ENCODE assay signal across 8 cellular contexts in the genomic region with DNA sequence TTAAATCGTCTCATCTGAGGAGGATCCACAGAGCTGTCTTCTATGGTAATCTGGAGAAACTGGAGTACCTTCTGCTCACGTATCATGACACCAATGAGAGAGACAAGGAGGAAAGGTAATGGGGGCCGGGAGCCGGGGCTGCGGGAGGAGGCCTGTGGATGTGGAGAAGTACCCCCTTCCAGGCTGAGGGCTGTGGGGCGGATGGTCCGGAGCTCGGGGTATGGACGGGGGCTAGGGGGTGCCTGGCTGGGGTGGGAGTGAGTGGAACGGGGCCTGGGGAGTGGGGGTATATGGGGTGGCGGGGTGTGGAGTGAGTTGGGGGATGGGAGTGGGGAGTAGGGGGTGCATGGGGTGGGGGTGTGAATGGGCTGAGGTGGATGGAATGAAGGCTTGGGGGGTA.
DNase-seq lines count a peak whose midpoint lies in the region; ATAC-seq, FAIRE-seq and TF ChIP-seq lines count a peak whose summit lies in the region.
"Not testable (repeated sequence)": the region's sequence is repeated elsewhere in the genome, so short reads cannot be mapped to it uniquely, and the experiment has no call there.

No MANE protein-coding gene starts in this region.

- H3K23ac ChIP-seq in neuronal stem cell (ENCODE audit: low read depth, low read length, poor library complexity): not testable (repeated sequence)

- TF ChIP-seq CTCF in CD4-positive, alpha-beta T cell (IDR thresholded peaks at IDR 0.05); WTC11 (IDR thresholded peaks at IDR 0.05); endothelial cell (IDR thresholded peaks at IDR 0.05; ENCODE audit: unreplicated experiment); keratinocyte (optimal IDR thresholded peaks at IDR 0.05 in 1 of 3, IDR thresholded peaks at IDR 0.05 in 1 of 3, conservative IDR thresholded peaks at IDR 0.05 in 1 of 3; ENCODE audit: extremely low read depth in 1 of 3, insufficient read depth in 2 of 3, low read length in 3 of 3): not testable (repeated sequence)

- not testable (repeated sequence) for ATAC-seq in CD4-positive, alpha-beta T cell (ENCODE audit: poor library complexity); WTC11
- peak; percentile 84 for ATAC-seq in stimulated activated naive CD8-positive, alpha-beta T cell treated with anti-CD3 and anti-CD28 coated beads, Interleukin-15, amount 100 ng/mL, for 72 hours

- not testable (repeated sequence) for H2AK5ac ChIP-seq in neuronal stem cell (ENCODE audit: low read depth, low read length)

- H3K4me1 Mint-ChIP-seq in CD4-positive, alpha-beta T cell (ENCODE audit: low read depth): peaks cover 16% of the 10 kb centered on the region
- not testable (repeated sequence) for H3K4me1 Mint-ChIP-seq in WTC11; activated naive CD8-positive, alpha-beta T cell treated with anti-CD3 and anti-CD28 coated beads for 36 hours; endothelial cell (ENCODE audit: unreplicated experiment)
- H3K4me1 Mint-ChIP-seq in stimulated activated naive CD8-positive, alpha-beta T cell treated with anti-CD3 and anti-CD28 coated beads, Interleukin-15, amount 100 ng/mL, for 72 hours: peaks cover 15% of the 10 kb centered on the region

- POLR2A ChIA-PET in CD4-positive, alpha-beta T cell (lab: Charles Lee): interaction anchor here (1.2 to 2.0 kb wide), 2 partner anchors 12 to 14 kb away, joined by 7 to 11 read pairs; no protein-coding TSS in a partner anchor
- POLR2A ChIA-PET in WTC11 (lab: Charles Lee): not testable (repeated sequence)

- H3K4me1 ChIP-seq in HUES64 (ENCODE audit: insufficient read depth, low read length); keratinocyte (ENCODE audit: control insufficient read depth, extremely low read depth, insufficient read depth, low read length); neuronal stem cell (ENCODE audit: control insufficient read depth in 2 of 2, insufficient read depth in 1 of 2, low read depth in 1 of 2, low read length in 2 of 2): not testable (repeated sequence)

- peaks cover 16% of the 10 kb centered on the region for H3K27me3 ChIP-seq in CD4-positive, alpha-beta T cell (ENCODE audit: control insufficient read depth, insufficient read depth, low read length)
- H3K27me3 ChIP-seq in HUES64 (ENCODE audit: insufficient read depth, low read length): peaks cover 29% of the 10 kb centered on the region
- peaks cover 18% of the 10 kb centered on the region for H3K27me3 ChIP-seq in keratinocyte (ENCODE audit: control insufficient read depth, extremely low read depth, insufficient read depth, low read length)
- peaks cover 3 to 23% (median 14%) of the 10 kb centered on the region in 3 experiments for H3K27me3 ChIP-seq in neuronal stem cell (ENCODE audit: control insufficient read depth in 3 of 3, insufficient read depth in 3 of 3, low read depth in 1 of 3, low read length in 3 of 3)

- H3K27me3 Mint-ChIP-seq in CD4-positive, alpha-beta T cell: peaks cover 30% of the 10 kb centered on the region
- peaks cover 51% of the 10 kb centered on the region for H3K27me3 Mint-ChIP-seq in WTC11 (ENCODE audit: low read depth)
- H3K27me3 Mint-ChIP-seq in activated naive CD8-positive, alpha-beta T cell treated with anti-CD3 and anti-CD28 coated beads for 36 hours: peaks cover 35% of the 10 kb centered on the region
- H3K27me3 Mint-ChIP-seq in endothelial cell (ENCODE audit: unreplicated experiment): not testable (repeated sequence)
- H3K27me3 Mint-ChIP-seq in stimulated activated naive CD8-positive, alpha-beta T cell treated with anti-CD3 and anti-CD28 coated beads, Interleukin-15, amount 100 ng/mL, for 72 hours: peaks cover 25% of the 10 kb centered on the region

- not testable (repeated sequence) for H2BK5ac ChIP-seq in neuronal stem cell (ENCODE audit: low read length)

- not testable (repeated sequence) for H3K9me3 ChIP-seq in CD4-positive, alpha-beta T cell (ENCODE audit: control insufficient read depth, low read length); HUES64 (ENCODE audit: insufficient read depth, low read depth, low read length); keratinocyte (ENCODE audit: control insufficient read depth, low read depth, low read length); neuronal stem cell (replicated peaks in 1 of 2; ENCODE audit: control insufficient read depth in 2 of 2, insufficient read depth in 1 of 2, low read depth in 1 of 2, low read length in 2 of 2)

- not testable (repeated sequence) for H3K9ac ChIP-seq in HUES64 (ENCODE audit: low read depth, low read length); keratinocyte (ENCODE audit: control insufficient read depth, extremely low read depth, insufficient read depth, low read length); neuronal stem cell (ENCODE audit: low read depth, low read length, poor library complexity)

- WGBS in HUES64: 61% methylated on average over 10 of the region's 11 CpGs
- no CpG with 5 or more reads among the region's 11 CpGs for WGBS in neuronal stem cell (ENCODE audit: extremely low coverage in 2 of 2, insufficient read length in 2 of 2, insufficient replicate concordance in 1 of 2), 2 donors

- not testable (repeated sequence) for H2BK12ac ChIP-seq in neuronal stem cell (ENCODE audit: low read length)

- not testable (repeated sequence) for H4K91ac ChIP-seq in neuronal stem cell (ENCODE audit: low read depth, low read length, poor library complexity)

- H3K79me1 ChIP-seq in neuronal stem cell (ENCODE audit: low read depth, low read length): not testable (repeated sequence)

- not testable (repeated sequence) for H3K79me2 ChIP-seq in keratinocyte (ENCODE audit: control insufficient read depth, insufficient read depth, low read length)

- not testable (repeated sequence) for H2BK120ac ChIP-seq in neuronal stem cell (ENCODE audit: low read depth, low read length)

- not testable (repeated sequence) for H3K36me3 Mint-ChIP-seq in CD4-positive, alpha-beta T cell (ENCODE audit: low read depth); WTC11; activated naive CD8-positive, alpha-beta T cell treated with anti-CD3 and anti-CD28 coated beads for 36 hours; endothelial cell (ENCODE audit: low read depth, unreplicated experiment)

- H3K4me3 Mint-ChIP-seq in CD4-positive, alpha-beta T cell: peak overlapping the region; percentile 89
- H3K4me3 Mint-ChIP-seq in WTC11 (peak overlapping the region; percentile 76), endothelial cell (ENCODE audit: unreplicated experiment) (peak overlapping the region; percentile 90)
- H3K4me3 Mint-ChIP-seq in activated naive CD8-positive, alpha-beta T cell treated with anti-CD3 and anti-CD28 coated beads for 36 hours: peak overlapping the region; percentile 67
- H3K4me3 Mint-ChIP-seq in stimulated activated naive CD8-positive, alpha-beta T cell treated with anti-CD3 and anti-CD28 coated beads, Interleukin-15, amount 100 ng/mL, for 72 hours: peak overlapping the region; percentile 75 to 78

- not testable (repeated sequence) for H3K18ac ChIP-seq in neuronal stem cell (ENCODE audit: low read length)

- H4K20me1 ChIP-seq in keratinocyte (ENCODE audit: control insufficient read depth, extremely low read depth, insufficient read depth, low read length): not testable (repeated sequence)

- not testable (repeated sequence) for H4K8ac ChIP-seq in neuronal stem cell (ENCODE audit: low read depth, low read length)

- H3K14ac ChIP-seq in neuronal stem cell (ENCODE audit: low read length): not testable (repeated sequence)

- FAIRE-seq in keratinocyte (lab: Jason Lieb, UNC): not testable (repeated sequence)

- intact Hi-C loops in CD4-positive, alpha-beta T cell (cut with DNase I, micrococcal nuclease): not testable (repeated sequence)

- not testable (repeated sequence) for H3K4ac ChIP-seq in neuronal stem cell (ENCODE audit: low read length)

- H3K27ac ChIP-seq in CD4-positive, alpha-beta T cell (ENCODE audit: low read depth, low read length); HUES64 (ENCODE audit: low read depth, low read length); keratinocyte (ENCODE audit: control insufficient read depth, insufficient read depth, low read length); neuronal stem cell (replicated peaks; ENCODE audit: low read length): not testable (repeated sequence)

- H2BK15ac ChIP-seq in neuronal stem cell (ENCODE audit: low read length): not testable (repeated sequence)

- not testable (repeated sequence) for DNase-seq in CD4-positive, alpha-beta T cell; WTC11 (ENCODE audit: low spot score); activated naive CD8-positive, alpha-beta T cell treated with anti-CD3 and anti-CD28 coated beads for 36 hours; keratinocyte (ENCODE audit: low read depth, low spot score); neuronal stem cell (ENCODE audit: low spot score); stimulated activated naive CD8-positive, alpha-beta T cell treated with anti-CD3 and anti-CD28 coated beads, Interleukin-15, amount 100 ng/mL, for 72 hours
- DNase-seq in endothelial cell (ENCODE audit: low spot score): peak; percentile 8

- dilution Hi-C loops in keratinocyte (cut with MboI; ENCODE audit: extremely low pct_ligation_motif_present, low sequenced_read_pairs): not testable (repeated sequence)

- H2AFZ ChIP-seq in keratinocyte (ENCODE audit: control insufficient read depth, low read length) (peak overlapping the region; percentile 43), neuronal stem cell (ENCODE audit: low read length) (peak overlapping the region; percentile 98)

- CTCF ChIA-PET in CD4-positive, alpha-beta T cell (lab: Charles Lee): not testable (repeated sequence)
- CTCF ChIA-PET in WTC11 (lab: Charles Lee): interaction anchor here (1.4 kb wide), 1 partner anchor 66 kb away, joined by 5 read pairs; no protein-coding TSS in a partner anchor

- not testable (repeated sequence) for H3K36me3 ChIP-seq in HUES64 (ENCODE audit: insufficient read depth, low read length); keratinocyte (ENCODE audit: control insufficient read depth in 2 of 2, extremely low read depth in 1 of 2, insufficient read depth in 2 of 2, low read length in 2 of 2); neuronal stem cell (replicated peaks in 1 of 2; ENCODE audit: control insufficient read depth in 2 of 2, insufficient read depth in 2 of 2, low read length in 2 of 2)

- H3K4me2 ChIP-seq in keratinocyte (ENCODE audit: control insufficient read depth, extremely low read depth, insufficient read depth, low read depth, low read length): peak overlapping the region; percentile 60
- H3K4me2 ChIP-seq in neuronal stem cell (ENCODE audit: insufficient read depth, low read length, poor library complexity, severe bottlenecking): peak overlapping the region; percentile 80

- H3K9me3 Mint-ChIP-seq in CD4-positive, alpha-beta T cell; WTC11; activated naive CD8-positive, alpha-beta T cell treated with anti-CD3 and anti-CD28 coated beads for 36 hours; endothelial cell (ENCODE audit: unreplicated experiment); stimulated activated naive CD8-positive, alpha-beta T cell treated with anti-CD3 and anti-CD28 coated beads, Interleukin-15, amount 100 ng/mL, for 72 hours: not testable (repeated sequence)

- H3K4me3 ChIP-seq in HUES64 (ENCODE audit: low read length) (peak overlapping the region; percentile 53), keratinocyte (ENCODE audit: control insufficient read depth in 2 of 3, extremely low read depth in 1 of 3, insufficient read depth in 2 of 3, low read depth in 1 of 3, low read length in 3 of 3) (peak overlapping the region in 2 of 3 experiments; percentile 14 to 25), neuronal stem cell (ENCODE audit: low read length in 2 of 2) (peak overlapping the region in 1 of 2 donors; percentile 78)

- H3K27ac Mint-ChIP-seq in CD4-positive, alpha-beta T cell: peak overlapping the region; percentile 77
- H3K27ac Mint-ChIP-seq in WTC11; activated naive CD8-positive, alpha-beta T cell treated with anti-CD3 and anti-CD28 coated beads for 36 hours; endothelial cell (ENCODE audit: unreplicated experiment); stimulated activated naive CD8-positive, alpha-beta T cell treated with anti-CD3 and anti-CD28 coated beads, Interleukin-15, amount 100 ng/mL, for 72 hours: not testable (repeated sequence)

- not testable (repeated sequence) for H3K9me1 ChIP-seq in keratinocyte (ENCODE audit: control insufficient read depth, extremely low read depth, insufficient read depth, low read length)
